In genomic region chr11:29641201-29641600, GRCh38 we compare ENCODE assay signal across 28 cellular contexts.
A peak's percentile ranks its signal among the peaks of the same experiment; 100 is the strongest.
DNase-seq lines count a peak whose midpoint lies in the region; ATAC-seq and TF ChIP-seq lines count a peak whose summit lies in the region.
"Had no signal": no experiment of that assay in that cellular context is flagged by ENCODE, and none has a peak within 500 bp of the region (broad histone marks: within the 10 kb centered on the region; RNA-seq: fewer than 3 reads in every experiment).

No MANE protein-coding gene starts in this region.

- H3K36me3 ChIP-seq in breast epithelium (no peaks in the 10 kb centered on the region), adrenal gland (replicated peaks in 1 of 2) (no peaks in the 10 kb centered on the region)
- H3K36me3 ChIP-seq: uterus had no signal

- TF ChIP-seq POLR2A in breast epithelium (IDR thresholded peaks at IDR 0.05) (no peak), adrenal gland (IDR thresholded peaks at IDR 0.05) (no peak)

- intact Hi-C loops in MCF 10A (cut with micrococcal nuclease) = no loop called here
- intact Hi-C loops in breast epithelium (cut with DNase I; ENCODE audit: low total_unique reads) = no loop called here
- intact Hi-C loops in adrenal gland (cut with DNase I) = no loop called here

- no peaks in the 10 kb centered on the region for H3K36me3 Mint-ChIP-seq in MCF 10A (ENCODE audit: insufficient read depth, unreplicated experiment)
- H3K36me3 Mint-ChIP-seq: activated naive CD8-positive, alpha-beta T cell; CD8-positive, alpha-beta memory T cell; stimulated activated naive B cell treated with anti-CD40 and anti-IgM and Interleukin-4, amounts not matched to agents 10 μg/mL and 1 μg/mL and 100 μg/mL, for 72 hours had no signal

- peak overlapping the region; percentile 21 for H3K27ac Mint-ChIP-seq in MCF 10A (ENCODE audit: low read depth, unreplicated experiment)
- H3K27ac Mint-ChIP-seq: activated CD8-positive, alpha-beta T cell treated with anti-CD3 and anti-CD28 coated beads, Interleukin-2, amount 10 ng/mL, durations not matched to agents 7 days and 5 days; activated naive CD8-positive, alpha-beta T cell; CD8-positive, alpha-beta memory T cell; stimulated activated naive B cell treated with anti-CD40 and anti-IgM and Interleukin-4, amounts not matched to agents 10 μg/mL and 1 μg/mL and 100 μg/mL, for 72 hours had no signal

- H3K4me3 ChIP-seq in breast epithelium (no peak overlapping the region), adrenal gland (no peak overlapping the region), fibroblast of the aortic adventitia (ENCODE audit: low read depth, low read length) (no peak overlapping the region)
- H3K4me3 ChIP-seq: K562, SK-N-MC, testis, uterus had no signal

- no peaks in the 10 kb centered on the region for H3K4me1 ChIP-seq in breast epithelium
- H3K4me1 ChIP-seq in adrenal gland (replicated peaks in 1 of 2) = peaks cover 7 to 10% of the 10 kb centered on the region in 2 donors
- H3K4me1 ChIP-seq: parathyroid adenoma, testis, uterus had no signal

- no peak overlapping the region for H3K27ac ChIP-seq in breast epithelium
- peak overlapping the region in 3 of 5 donors; percentile 33 to 71 (median 35) for H3K27ac ChIP-seq in adrenal gland
- H3K27ac ChIP-seq: parathyroid adenoma, SK-N-MC, testis, uterus had no signal

- ATAC-seq in GM18519 (IDR thresholded peaks at IDR 0.05; ENCODE audit: low FRiP score, unreplicated experiment) = no peak
- ATAC-seq: activated CD8-positive, alpha-beta T cell treated with anti-CD3 and anti-CD28 coated beads, Interleukin-2, amount 10 ng/mL, durations not matched to agents 7 days and 5 days; K562; right cardiac atrium; stimulated activated naive B cell treated with anti-CD40 and anti-IgM and Interleukin-4, amounts not matched to agents 10 μg/mL and 1 μg/mL and 100 μg/mL, for 72 hours had no signal

- no peaks in the 10 kb centered on the region for H3K27me3 Mint-ChIP-seq in MCF 10A (ENCODE audit: insufficient read depth, unreplicated experiment)
- H3K27me3 Mint-ChIP-seq: activated naive CD8-positive, alpha-beta T cell; CD8-positive, alpha-beta memory T cell; stimulated activated naive B cell treated with anti-CD40 and anti-IgM and Interleukin-4, amounts not matched to agents 10 μg/mL and 1 μg/mL and 100 μg/mL, for 72 hours had no signal

- H3K9me3 Mint-ChIP-seq in MCF 10A (ENCODE audit: unreplicated experiment) = no peaks in the 10 kb centered on the region

- no peak overlapping the region for H3K4me3 Mint-ChIP-seq in MCF 10A (ENCODE audit: unreplicated experiment)
- H3K4me3 Mint-ChIP-seq: activated CD8-positive, alpha-beta T cell treated with anti-CD3 and anti-CD28 coated beads, Interleukin-2, amount 10 ng/mL, durations not matched to agents 7 days and 5 days; activated naive CD8-positive, alpha-beta T cell; CD8-positive, alpha-beta memory T cell; neural crest cell; stimulated activated naive B cell treated with anti-CD40 and anti-IgM and Interleukin-4, amounts not matched to agents 10 μg/mL and 1 μg/mL and 100 μg/mL, for 72 hours had no signal

- TF ChIP-seq CTCF in MCF 10A (IDR thresholded peaks at IDR 0.05; ENCODE audit: unreplicated experiment) (no peak), breast epithelium (IDR thresholded peaks at IDR 0.05) (no peak), adrenal gland (IDR thresholded peaks at IDR 0.05) (no peak), fibroblast of the aortic adventitia (IDR thresholded peaks at IDR 0.05; ENCODE audit: insufficient read depth, low read length) (no peak)

- BruUV-seq in MCF 10A (replicated peaks; lab: Mats Ljungman, UMichigan) = no TSS peak

- H3K27me3 ChIP-seq in breast epithelium = no peaks in the 10 kb centered on the region
- H3K27me3 ChIP-seq in adrenal gland = no peaks in the 10 kb centered on the region
- H3K27me3 ChIP-seq: testis, uterus had no signal

- CTCF ChIA-PET in MCF 10A (lab: Yijun Ruan, JAX) = interaction anchor here (0.6 kb wide), 1 partner anchor 410 kb away, joined by 5 read pairs; no protein-coding TSS in a partner anchor

- H3K9me3 ChIP-seq in breast epithelium (no peaks in the 10 kb centered on the region), adrenal gland (replicated peaks in 1 of 3) (no peaks in the 10 kb centered on the region)
- H3K9me3 ChIP-seq: testis, uterus had no signal

- POLR2A ChIA-PET in MCF 10A (lab: Yijun Ruan, JAX) = interaction anchor here (1.0 kb wide), 1 partner anchor 8 kb away, joined by 3 read pairs; no protein-coding TSS in a partner anchor

- H3K4me1 Mint-ChIP-seq in MCF 10A (ENCODE audit: insufficient read depth, unreplicated experiment) = peaks cover 12% of the 10 kb centered on the region
- H3K4me1 Mint-ChIP-seq: CD8-positive, alpha-beta memory T cell; neural crest cell; stimulated activated naive B cell treated with anti-CD40 and anti-IgM and Interleukin-4, amounts not matched to agents 10 μg/mL and 1 μg/mL and 100 μg/mL, for 72 hours had no signal

- DNase-seq in MCF 10A (ENCODE audit: unreplicated experiment) (no peak), breast epithelium (ENCODE audit: low spot score in 2 of 2) (no peak), adrenal gland (no peak), fibroblast of the aortic adventitia (ENCODE audit: low read depth) (peak; percentile 3), COLO668 (lab: John Stamatoyannopoulos, UW; ENCODE audit: unreplicated experiment) (no peak), 8988T (no peak), GOT3 (lab: John Stamatoyannopoulos, UW) (no peak)
- DNase-seq: activated CD4-positive, alpha-beta T cell treated with anti-CD3 and anti-CD28 coated beads for 1 hour; activated CD8-positive, alpha-beta T cell treated with anti-CD3 and anti-CD28 coated beads, Interleukin-2, amount 10 ng/mL, durations not matched to agents 7 days and 5 days; activated T-cell treated with anti-CD3 and anti-CD28 coated beads for 4 hours; CD8-positive, alpha-beta memory T cell; cerebellar nuclear complex; GDM1; kidney; NCI-H1417; NCI-H2081 treated with DMSO at 0.1 percent for 48 hours; NCI-H446 treated with DMSO at 0.1 percent for 48 hours; NCI-H82; right cardiac atrium; stimulated activated naive B cell treated with anti-CD40 and anti-IgM and Interleukin-4, amounts not matched to agents 10 μg/mL and 1 μg/mL and 100 μg/mL, for 72 hours; testis; uterus had no signal

Comparison
In these comparisons a context has a peak if more than half of its experiments do, and no peak if none do; other contexts are left out.
1. H3K27ac ChIP-seq: peak in adrenal gland (3 of 5); none in breast epithelium (0 of 2).